Comparison of ENCODE assay signal across 10 cellular contexts in the genomic region with DNA sequence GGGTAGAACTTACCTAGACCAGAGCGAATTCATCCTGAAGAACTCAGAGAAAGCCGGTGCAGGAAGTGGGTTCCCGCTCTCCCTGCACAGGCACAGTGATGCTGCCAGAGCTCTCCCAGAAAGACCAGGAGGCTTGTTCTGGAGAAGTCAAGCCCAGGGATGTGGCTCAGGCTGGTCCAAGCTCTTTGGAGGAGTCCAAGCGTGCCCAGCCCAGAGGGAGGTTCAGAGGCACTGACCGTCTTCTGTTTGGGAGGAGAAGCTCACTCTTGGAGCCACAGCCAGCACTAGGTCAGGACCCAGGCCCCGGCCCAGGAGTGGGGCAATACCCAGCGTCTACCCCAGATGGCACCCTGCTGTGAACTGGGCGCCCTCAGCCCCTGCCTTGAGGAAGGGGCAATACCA. TPM values are rescaled to one million over a fixed set of nuclear protein-coding genes. Genes with fewer than 3 reads are reported as not detected.
A peak's percentile ranks its signal among the peaks of the same experiment; 100 is the strongest.
DNase-seq lines count a peak whose midpoint lies in the region; ATAC-seq and TF ChIP-seq lines count a peak whose summit lies in the region.
"Had no signal": no experiment of that assay in that cellular context is flagged by ENCODE, and none has a peak within 500 bp of the region (broad histone marks: within the 10 kb centered on the region; RNA-seq: fewer than 3 reads in every experiment).

No MANE protein-coding gene starts in this region.

- H2BK120ac ChIP-seq in trophoblast cell (ENCODE audit: insufficient read depth, low read length, poor library complexity): peak overlapping the region; percentile 82

- H2BK12ac ChIP-seq in trophoblast cell (ENCODE audit: low read length): peak overlapping the region; percentile 87

- no peaks in the 10 kb centered on the region for H3K9me3 ChIP-seq in CD4-positive, alpha-beta memory T cell (ENCODE audit: control insufficient read depth in 1 of 2, low read length in 2 of 2)
- peaks cover 4% of the 10 kb centered on the region for H3K9me3 ChIP-seq in trophoblast cell (ENCODE audit: insufficient read depth, low read depth, low read length)
- H3K9me3 ChIP-seq in testis: no peaks in the 10 kb centered on the region

- peak overlapping the region; percentile 56 for H4K91ac ChIP-seq in trophoblast cell (ENCODE audit: low read depth, low read length)

- H3K79me1 ChIP-seq in trophoblast cell (ENCODE audit: low read length): peaks cover 22% of the 10 kb centered on the region

- peaks cover 17% of the 10 kb centered on the region for H3K4me1 ChIP-seq in CD4-positive, alpha-beta memory T cell (ENCODE audit: insufficient read depth, low read length)
- H3K4me1 ChIP-seq in trophoblast cell (ENCODE audit: control insufficient read depth in 1 of 2, insufficient read depth in 2 of 2, low read length in 2 of 2) (peaks cover 17 to 18% of the 10 kb centered on the region in 2 experiments), testis (peaks cover 8% of the 10 kb centered on the region)

- peak overlapping the region in 4 of 7 donors; percentile 94 to 97 (median 94) for H3K27ac Mint-ChIP-seq in CD4-positive, alpha-beta memory T cell
- H3K27ac Mint-ChIP-seq in effector memory CD8-positive, alpha-beta T cell: peak overlapping the region; percentile 88 to 91

- no peak overlapping the region for H3K4me3 ChIP-seq in CD4-positive, alpha-beta memory T cell (ENCODE audit: low read length in 2 of 2)
- H3K4me3 ChIP-seq in trophoblast cell (ENCODE audit: low read depth, low read length): no peak overlapping the region
- H3K4me3 ChIP-seq in testis: no peak overlapping the region

- CTCF ChIA-PET in CD4-positive, alpha-beta memory T cell (lab: Charles Lee; ENCODE audit: partially characterized antibody): interaction anchor here (1.0 to 2.4 kb wide), 5 partner anchors 9 to 471 kb away, joined by 3 to 11 read pairs (median 4); a partner anchor contains a TSS

- no peak overlapping the region for H3K23ac ChIP-seq in trophoblast cell (ENCODE audit: low read length)

- DNase-seq in CD4-positive, alpha-beta memory T cell: no peak
- DNase-seq in M059J (ENCODE audit: low read depth): peak; percentile 57
- DNase-seq in effector memory CD8-positive, alpha-beta T cell: no peak
- no peak for DNase-seq in trophoblast cell
- DNase-seq in kidney glomerular epithelial cell (lab: John Stamatoyannopoulos, UW): no peak
- DNase-seq in activated effector memory CD4-positive, alpha-beta T cell treated with Interleukin-2 at 50 U/mL for 16 hours: no peak
- DNase-seq in testis: no peak
- DNase-seq: KBM-7, SIG-M5 had no signal

- peak overlapping the region; percentile 13 for H2AFZ ChIP-seq in trophoblast cell (ENCODE audit: insufficient read depth, low read length, poor library complexity)

- peak overlapping the region; percentile 85 for H2AK5ac ChIP-seq in trophoblast cell (ENCODE audit: low read length)

- no peak overlapping the region for H3K27ac ChIP-seq in CD4-positive, alpha-beta memory T cell (ENCODE audit: low read depth, low read length)
- no peak overlapping the region for H3K27ac ChIP-seq in trophoblast cell (ENCODE audit: low read depth, low read length)
- no peak overlapping the region for H3K27ac ChIP-seq in testis

- no peak for ATAC-seq in effector memory CD8-positive, alpha-beta T cell (replicated peaks)
- ATAC-seq in HG03108 (IDR thresholded peaks at IDR 0.05; ENCODE audit: unreplicated experiment): no peak

- no peak overlapping the region for H3K9ac ChIP-seq in trophoblast cell (ENCODE audit: low read length)

- H3K36me3 ChIP-seq in CD4-positive, alpha-beta memory T cell (ENCODE audit: insufficient read depth, low read length): no peaks in the 10 kb centered on the region
- H3K36me3 ChIP-seq in trophoblast cell (ENCODE audit: control insufficient read depth in 1 of 2, insufficient read depth in 2 of 2, low read length in 2 of 2) (peaks cover 3 to 4% of the 10 kb centered on the region in 2 experiments), testis (ENCODE audit: low read depth, missing control alignments) (no peaks in the 10 kb centered on the region)

- peak overlapping the region; percentile 59 for H3K14ac ChIP-seq in trophoblast cell (ENCODE audit: low read length)

- H3K4me3 Mint-ChIP-seq in CD4-positive, alpha-beta memory T cell: peak overlapping the region in 7 of 8 donors; percentile 87 to 94 (median 89)
- H3K4me3 Mint-ChIP-seq in effector memory CD8-positive, alpha-beta T cell: peak overlapping the region; percentile 83 to 84

- H3K79me2 ChIP-seq in trophoblast cell (ENCODE audit: control insufficient read depth, insufficient read depth, low read length, poor library complexity): peaks cover 21% of the 10 kb centered on the region

- peak overlapping the region; percentile 65 for H3K4ac ChIP-seq in trophoblast cell (ENCODE audit: low read depth, low read length)

- peak overlapping the region; percentile 55 for H4K8ac ChIP-seq in trophoblast cell (ENCODE audit: low read depth, low read length)

- POLR2A ChIA-PET in CD4-positive, alpha-beta memory T cell (lab: Charles Lee; ENCODE audit: partially characterized antibody): interaction anchor here (1.4 to 5.1 kb wide), 5 partner anchors 83 to 319 kb away, joined by 3 to 47 read pairs (median 5); a partner anchor contains a TSS

- H3K4me1 Mint-ChIP-seq in CD4-positive, alpha-beta memory T cell: peaks cover 16 to 47% (median 27%) of the 10 kb centered on the region in 4 donors
- peaks cover 12 to 13% of the 10 kb centered on the region in 2 donors for H3K4me1 Mint-ChIP-seq in effector memory CD8-positive, alpha-beta T cell (ENCODE audit: low read depth in 2 of 2)

- no peaks in the 10 kb centered on the region for H3K27me3 ChIP-seq in CD4-positive, alpha-beta memory T cell (ENCODE audit: insufficient read depth, low read length)
- H3K27me3 ChIP-seq in trophoblast cell (ENCODE audit: insufficient read depth, low read length) (no peaks in the 10 kb centered on the region), testis (no peaks in the 10 kb centered on the region)

- intact Hi-C loops in CD4-positive, alpha-beta memory T cell (cut with micrococcal nuclease): loop anchor here (5.0 to 10.0 kb wide), 3 partner anchors 319 to 1357 kb away; a partner anchor contains a TSS
- intact Hi-C loops in testis (cut with DNase I; ENCODE audit: low total_unique reads): no loop called here

- peak overlapping the region; percentile 79 for H3K18ac ChIP-seq in trophoblast cell (ENCODE audit: low read length)

- H3K36me3 Mint-ChIP-seq in CD4-positive, alpha-beta memory T cell: peaks cover 0 to 10% of the 10 kb centered on the region in 2 donors
- peaks cover 24% of the 10 kb centered on the region for H3K36me3 Mint-ChIP-seq in effector memory CD8-positive, alpha-beta T cell (ENCODE audit: insufficient read depth)

- no peak for TF ChIP-seq CTCF in testis (IDR thresholded peaks at IDR 0.05)

- no peak for TF ChIP-seq POLR2A in testis (IDR thresholded peaks at IDR 0.05)

- no peak overlapping the region for H4K12ac ChIP-seq in trophoblast cell (ENCODE audit: low read depth, low read length)

- WGBS in trophoblast cell (ENCODE audit: extremely low coverage, insufficient coverage, insufficient read length): no CpG with 5 or more reads among the region's 8 CpGs
- WGBS in testis, 2 donors: 67 to 73% methylated on average over 8 of the region's 8 CpGs

- H2BK5ac ChIP-seq in trophoblast cell (ENCODE audit: low read depth, low read length, poor library complexity): peak overlapping the region; percentile 28

- peaks cover 0 to 4% (median 0%) of the 10 kb centered on the region in 8 donors for H3K9me3 Mint-ChIP-seq in CD4-positive, alpha-beta memory T cell
- no peaks in the 10 kb centered on the region for H3K9me3 Mint-ChIP-seq in effector memory CD8-positive, alpha-beta T cell

- peaks cover 3 to 10% of the 10 kb centered on the region in 2 donors for H3K27me3 Mint-ChIP-seq in CD4-positive, alpha-beta memory T cell
- H3K27me3 Mint-ChIP-seq in effector memory CD8-positive, alpha-beta T cell: peaks cover 26 to 72% of the 10 kb centered on the region in 2 donors

- peak overlapping the region; percentile 2 for H3K4me2 ChIP-seq in trophoblast cell (ENCODE audit: low read length)

RNA-seq across cellular contexts. Expression of a gene that starts 1.5 kb away (rescaled TPM):
- total RNA-seq in CD4-positive, alpha-beta memory T cell: 1 to 10 TPM; 8.1 to 8.9 TPM
- 1 to 10 TPM; 1.2 to 2.9 TPM for polyA plus RNA-seq in CD4-positive, alpha-beta memory T cell
- total RNA-seq in M059J (2014; rRNA removed; shearing (Covaris generic)): 7.5 and 14.6 TPM in 2 replicates
- polyA plus RNA-seq in trophoblast cell (2013): 43.9 and 46.9 TPM in 2 replicates
- total RNA-seq in testis: 10 to 100 TPM in 1 of 2 donors, 1 to 10 TPM in 1; 8.1 to 12.1 TPM
- polyA plus RNA-seq in testis (ENCODE audit: insufficient read depth, low read depth, low replicate concordance): 16.8 TPM
